Comparison of ENCODE assay signal across 13 cellular contexts in the genomic region with DNA sequence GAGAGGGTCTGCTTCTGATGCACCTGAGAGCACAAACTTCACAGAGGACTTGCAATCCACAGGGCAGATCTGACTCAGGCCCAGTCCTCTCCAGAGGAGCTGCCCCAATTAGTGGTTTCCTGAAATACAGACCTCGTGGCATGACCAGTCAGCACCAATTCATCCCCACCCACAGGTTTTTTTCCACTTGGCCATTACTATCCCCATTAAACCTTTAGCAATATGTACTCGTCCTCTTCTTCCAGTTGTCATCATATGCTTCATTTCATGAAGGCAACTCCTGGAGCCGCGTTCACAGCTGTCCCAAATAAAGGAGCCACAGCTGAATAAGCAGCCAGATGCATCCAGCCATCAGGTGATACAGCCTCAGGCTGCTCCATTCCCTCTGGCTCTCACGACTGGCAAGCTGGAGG.
DNase-seq lines count a peak whose midpoint lies in the region; ATAC-seq and TF ChIP-seq lines count a peak whose summit lies in the region.
"Had no signal": no experiment of that assay in that cellular context is flagged by ENCODE, and none has a peak within 500 bp of the region (broad histone marks: within the 10 kb centered on the region; RNA-seq: fewer than 3 reads in every experiment).

No MANE protein-coding gene starts in this region.

- H3K4me3 ChIP-seq in BE2C (ENCODE audit: low read depth, low read length): no peak overlapping the region
- H3K4me3 ChIP-seq: uterus had no signal

- peaks cover 4% of the 10 kb centered on the region for H3K27me3 Mint-ChIP-seq in activated naive CD8-positive, alpha-beta T cell treated with anti-CD3 and anti-CD28 coated beads for 36 hours
- H3K27me3 Mint-ChIP-seq in activated T-cell treated with anti-CD3 and anti-CD28 coated beads, Interleukin-2, amount 50 U/mL, for 4 hours (ENCODE audit: low read depth): no peaks in the 10 kb centered on the region

- TF ChIP-seq CTCF in BE2C (IDR thresholded peaks at IDR 0.05; ENCODE audit: low read depth, low read length): no peak

- no peak overlapping the region for H3K27ac Mint-ChIP-seq in activated naive CD8-positive, alpha-beta T cell treated with anti-CD3 and anti-CD28 coated beads for 36 hours
- H3K27ac Mint-ChIP-seq: memory B cell had no signal

- no peaks in the 10 kb centered on the region for H3K9me3 ChIP-seq in BE2C
- H3K9me3 ChIP-seq: uterus had no signal

- H3K9me3 Mint-ChIP-seq in activated naive CD8-positive, alpha-beta T cell treated with anti-CD3 and anti-CD28 coated beads for 36 hours: peaks cover 2% of the 10 kb centered on the region
- H3K9me3 Mint-ChIP-seq in activated T-cell treated with anti-CD3 and anti-CD28 coated beads, Interleukin-2, amount 50 U/mL, for 4 hours: no peaks in the 10 kb centered on the region

- H3K4me1 ChIP-seq in BE2C: no peaks in the 10 kb centered on the region
- H3K4me1 ChIP-seq: uterus had no signal

- DNase-seq in BE2C: peak; percentile 54
- DNase-seq in LoVo (ENCODE audit: low spot score): peak; percentile 16
- peak; percentile 13 for DNase-seq in UCSD-AML1 (lab: John Stamatoyannopoulos, UW; ENCODE audit: unreplicated experiment)
- peak; percentile 20 for DNase-seq in left kidney (ENCODE audit: low read depth, low spot score)
- DNase-seq in NCI-H748 treated with DMSO at 0.1 percent for 48 hours (lab: John Stamatoyannopoulos, UW): no peak
- no peak for DNase-seq in activated naive CD8-positive, alpha-beta T cell treated with anti-CD3 and anti-CD28 coated beads for 36 hours
- DNase-seq in activated T-cell treated with anti-CD3 and anti-CD28 coated beads, Interleukin-2, amount 50 U/mL, for 4 hours: no peak
- DNase-seq: COR-L47, T-helper 2 cell, uterus had no signal

- H3K36me3 ChIP-seq in BE2C: no peaks in the 10 kb centered on the region
- H3K36me3 ChIP-seq: uterus had no signal

- no peaks in the 10 kb centered on the region for H3K27me3 ChIP-seq in BE2C
- H3K27me3 ChIP-seq: uterus had no signal

- H3K36me3 Mint-ChIP-seq in activated naive CD8-positive, alpha-beta T cell treated with anti-CD3 and anti-CD28 coated beads for 36 hours: no peaks in the 10 kb centered on the region
- no peaks in the 10 kb centered on the region for H3K36me3 Mint-ChIP-seq in activated T-cell treated with anti-CD3 and anti-CD28 coated beads, Interleukin-2, amount 50 U/mL, for 4 hours (ENCODE audit: insufficient read depth)
- H3K36me3 Mint-ChIP-seq: memory B cell had no signal

- no peak for ATAC-seq in GM18909 (IDR thresholded peaks at IDR 0.05; ENCODE audit: poor library complexity, unreplicated experiment)
- no peak for ATAC-seq in activated T-cell treated with anti-CD3 and anti-CD28 coated beads, Interleukin-2, amount 50 U/mL, for 4 hours
- ATAC-seq: sciatic nerve had no signal

- H3K4me3 Mint-ChIP-seq in activated naive CD8-positive, alpha-beta T cell treated with anti-CD3 and anti-CD28 coated beads for 36 hours: no peak overlapping the region
- no peak overlapping the region for H3K4me3 Mint-ChIP-seq in activated T-cell treated with anti-CD3 and anti-CD28 coated beads, Interleukin-2, amount 50 U/mL, for 4 hours
- H3K4me3 Mint-ChIP-seq: memory B cell had no signal

- H3K4me1 Mint-ChIP-seq in activated naive CD8-positive, alpha-beta T cell treated with anti-CD3 and anti-CD28 coated beads for 36 hours: no peaks in the 10 kb centered on the region
- no peaks in the 10 kb centered on the region for H3K4me1 Mint-ChIP-seq in activated T-cell treated with anti-CD3 and anti-CD28 coated beads, Interleukin-2, amount 50 U/mL, for 4 hours (ENCODE audit: low read depth)
- H3K4me1 Mint-ChIP-seq: memory B cell had no signal

Comparison
In these comparisons a context has a peak if more than half of its experiments do, and no peak if none do; other contexts are left out.
1. DNase-seq: peak in BE2C (single experiment), LoVo (single experiment), UCSD-AML1 (single experiment) and left kidney (single experiment); none in NCI-H748 treated with DMSO at 0.1 percent for 48 hours (single experiment), activated naive CD8-positive, alpha-beta T cell treated with anti-CD3 and anti-CD28 coated beads for 36 hours (single experiment) and activated T-cell treated with anti-CD3 and anti-CD28 coated beads, Interleukin-2, amount 50 U/mL, for 4 hours (single experiment).